In the genomic region with DNA sequence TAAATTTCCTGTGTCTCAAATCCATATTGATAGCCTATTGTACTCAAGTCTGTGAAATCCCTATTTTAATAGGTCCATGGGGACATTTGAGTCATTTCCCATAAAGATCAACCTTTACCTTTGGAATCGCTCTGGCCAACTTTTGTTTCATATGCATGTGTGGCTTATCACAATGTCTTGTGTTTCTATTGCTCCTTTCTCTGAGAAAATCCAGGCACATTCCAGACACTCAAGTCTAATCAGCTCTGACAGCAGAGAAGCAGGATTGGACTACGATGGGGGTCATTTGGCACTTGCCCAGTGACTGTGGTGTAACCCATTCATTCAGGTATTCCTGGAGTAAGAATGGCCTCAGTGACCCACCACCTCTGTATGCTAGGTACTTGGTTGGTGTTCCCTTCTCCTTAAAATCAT, we compare ENCODE assay signal across 23 cellular contexts. TPM values are rescaled to one million over a fixed set of nuclear protein-coding genes. Genes with fewer than 3 reads are reported as not detected.
A peak's percentile ranks its signal among the peaks of the same experiment; 100 is the strongest.
DNase-seq lines count a peak whose midpoint lies in the region; ATAC-seq and TF ChIP-seq lines count a peak whose summit lies in the region.
"Had no signal": no experiment of that assay in that cellular context is flagged by ENCODE, and none has a peak within 500 bp of the region (broad histone marks: within the 10 kb centered on the region; RNA-seq: fewer than 3 reads in every experiment).

No MANE protein-coding gene starts in this region.

- peak; percentile 61 for DNase-seq in AG10803 (ENCODE audit: low read depth)
- peak; percentile 80 for DNase-seq in SJSA1 (ENCODE audit: low read depth in 1 of 2, low spot score in 2 of 2)
- peak; percentile 67 for DNase-seq in fibroblast of villous mesenchyme (ENCODE audit: low read depth)
- no peak for DNase-seq in mucosa of descending colon
- DNase-seq in activated T-cell treated with anti-CD3 and anti-CD28 coated beads, Interleukin-2, amount 50 U/mL, for 24 hours = no peak
- DNase-seq in activated CD4-positive, CD25-positive, alpha-beta regulatory T cell (lab: John Stamatoyannopoulos, UW) = no peak
- no peak for DNase-seq in ACHN
- DNase-seq: activated CD4-positive, alpha-beta T cell treated with anti-CD3 and anti-CD28 coated beads for 48 hours; activated naive CD4-positive, alpha-beta T cell; aorta; cortex of kidney; HFFc6; natural killer cell; NCI-H1105 treated with DMSO at 0.1 percent for 48 hours; NCI-H69; stimulated activated naive CD4-positive, alpha-beta T cell had no signal

- peaks cover 37% of the 10 kb centered on the region for H3K4me1 ChIP-seq in SJSA1 (replicated peaks)
- peaks cover 9% of the 10 kb centered on the region for H3K4me1 ChIP-seq in mucosa of descending colon (ENCODE audit: low read depth)
- H3K4me1 ChIP-seq: prostate gland, tibial nerve had no signal

- H3K36me3 ChIP-seq in SJSA1 = no peaks in the 10 kb centered on the region
- no peaks in the 10 kb centered on the region for H3K36me3 ChIP-seq in mucosa of descending colon (ENCODE audit: low read depth)
- H3K36me3 ChIP-seq: prostate gland, tibial nerve had no signal

- H3K4me3 Mint-ChIP-seq in activated T-cell treated with anti-CD3 and anti-CD28 coated beads, Interleukin-2, amount 50 U/mL, for 24 hours = no peak overlapping the region
- H3K4me3 Mint-ChIP-seq: CD14-positive monocyte, HFFc6, natural killer cell had no signal

- TF ChIP-seq CTCF in AG10803 (conservative IDR thresholded peaks at IDR 0.05; ENCODE audit: low read length) (no peak), fibroblast of villous mesenchyme (IDR thresholded peaks at IDR 0.05; ENCODE audit: insufficient read depth, low read depth, low read length) (no peak), mucosa of descending colon (IDR thresholded peaks at IDR 0.05) (no peak)

- H3K27me3 ChIP-seq in SJSA1 (replicated peaks) = no peaks in the 10 kb centered on the region
- H3K27me3 ChIP-seq: tibial nerve had no signal

- no peaks in the 10 kb centered on the region for H3K4me1 Mint-ChIP-seq in activated T-cell treated with anti-CD3 and anti-CD28 coated beads, Interleukin-2, amount 50 U/mL, for 24 hours (ENCODE audit: low read depth)
- H3K4me1 Mint-ChIP-seq: CD14-positive monocyte, natural killer cell had no signal

- no peaks in the 10 kb centered on the region for H3K36me3 Mint-ChIP-seq in activated T-cell treated with anti-CD3 and anti-CD28 coated beads, Interleukin-2, amount 50 U/mL, for 24 hours (ENCODE audit: low read depth)
- H3K36me3 Mint-ChIP-seq: CD14-positive monocyte, natural killer cell had no signal

- no peak overlapping the region for H3K27ac Mint-ChIP-seq in activated T-cell treated with anti-CD3 and anti-CD28 coated beads, Interleukin-2, amount 50 U/mL, for 24 hours
- H3K27ac Mint-ChIP-seq: CD14-positive monocyte, HFFc6, natural killer cell had no signal

- H3K27ac ChIP-seq in SJSA1 = peak overlapping the region; percentile 81
- H3K27ac ChIP-seq: prostate gland, tibial nerve had no signal

- no peaks in the 10 kb centered on the region for H3K9me3 Mint-ChIP-seq in activated T-cell treated with anti-CD3 and anti-CD28 coated beads, Interleukin-2, amount 50 U/mL, for 24 hours
- H3K9me3 Mint-ChIP-seq: CD14-positive monocyte, HFFc6, natural killer cell had no signal

- ATAC-seq in mucosa of descending colon = peak; percentile 6
- ATAC-seq in GM19035 (IDR thresholded peaks at IDR 0.05; ENCODE audit: unreplicated experiment) = no peak
- ATAC-seq: natural killer cell had no signal

- intact Hi-C loops in mucosa of descending colon (cut with DNase I, micrococcal nuclease) = no loop called here

- H3K4me3 ChIP-seq in AG10803 (ENCODE audit: low read length) (no peak overlapping the region), SJSA1 (no peak overlapping the region), fibroblast of villous mesenchyme (ENCODE audit: low read depth, low read length) (no peak overlapping the region), mucosa of descending colon (no peak overlapping the region)
- H3K4me3 ChIP-seq: lung, prostate gland, tibial nerve had no signal

- in situ Hi-C loops in ACHN (cut with HindIII; ENCODE audit: low pct_ligation_motif_present, low pct_unique_long_range_greater_than_20kb, low sequenced_read_pairs) = no loop called here

- H3K27me3 Mint-ChIP-seq in activated T-cell treated with anti-CD3 and anti-CD28 coated beads, Interleukin-2, amount 50 U/mL, for 24 hours = peaks cover 5% of the 10 kb centered on the region

- no peaks in the 10 kb centered on the region for H3K9me3 ChIP-seq in SJSA1 (replicated peaks)
- no peaks in the 10 kb centered on the region for H3K9me3 ChIP-seq in mucosa of descending colon
- H3K9me3 ChIP-seq: prostate gland, tibial nerve had no signal

RNA-seq across cellular contexts. Expression of a gene that starts 48.4 kb away (rescaled TPM):
- not detected in 2 replicates for total RNA-seq in SJSA1 (2014; rRNA removed; shearing (Covaris generic))
- total RNA-seq in fibroblast of villous mesenchyme (0.43 and 0.97 TPM in 2 replicates), mucosa of descending colon (not detected)
- total RNA-seq: A673, aorta, HFFc6, natural killer cell, OCI-LY7, prostate gland, tibial nerve had no signal

Comparison
In these comparisons a context has a peak if more than half of its experiments do, and no peak if none do; other contexts are left out.
1. DNase-seq: peak in AG10803 (single experiment), SJSA1 (2 of 2) and fibroblast of villous mesenchyme (single experiment); none in mucosa of descending colon (0 of 3), activated T-cell treated with anti-CD3 and anti-CD28 coated beads, Interleukin-2, amount 50 U/mL, for 24 hours (single experiment), activated CD4-positive, CD25-positive, alpha-beta regulatory T cell (0 of 4) and ACHN (single experiment).